35 cellular contexts compared by ENCODE assay signal in the genomic region with DNA sequence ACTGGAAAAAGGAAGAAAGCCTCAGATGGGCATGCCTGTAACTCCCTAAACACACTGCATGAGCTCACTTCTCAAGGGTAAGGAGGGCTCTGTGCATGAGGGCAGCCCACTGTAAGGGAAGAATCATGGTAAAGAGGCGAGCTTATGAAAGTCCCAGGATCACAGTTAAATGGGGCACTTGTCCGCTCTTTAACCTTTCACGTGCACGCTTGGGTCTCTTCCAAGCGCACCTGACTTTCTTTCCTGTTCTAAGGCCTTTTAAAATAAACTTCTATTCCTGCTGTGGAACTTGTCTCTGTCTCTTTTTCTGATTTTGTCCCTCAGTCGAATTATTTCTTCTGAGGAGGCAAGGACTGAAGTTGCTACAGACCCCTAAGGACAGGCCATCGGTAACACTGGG.
"Had no signal": no experiment of that assay in that cellular context is flagged by ENCODE, and none has a peak within 500 bp of the region (broad histone marks: within the 10 kb centered on the region; RNA-seq: fewer than 3 reads in every experiment).

No MANE protein-coding gene starts in this region.

- H3K27ac Mint-ChIP-seq: activated B cell treated with CpG ODN at 0.5 μM for 24 hours; activated CD4-positive, alpha-beta memory T cell treated with anti-CD3 and anti-CD28 coated beads, Interleukin-2, amount 10 ng/mL, durations not matched to agents 7 days and 5 days; activated CD8-positive, alpha-beta memory T cell treated with anti-CD3 and anti-CD28 coated beads, Interleukin-2, amount 10 ng/mL, durations not matched to agents 7 days and 5 days; activated naive CD4-positive, alpha-beta T cell treated with anti-CD3 and anti-CD28 coated beads, Interleukin-2, amount 10 ng/mL, durations not matched to agents 7 days and 5 days; activated naive CD8-positive, alpha-beta T cell; activated naive CD8-positive, alpha-beta T cell treated with anti-CD3 and anti-CD28 coated beads, Interleukin-2, amount 50 U/mL, for 24 hours had no signal

- H3K4me2 ChIP-seq: PC-9 had no signal

- H3K27me3 ChIP-seq: brain microvascular endothelial cell, cardiac muscle cell, MG63 had no signal

- H3K27me3 Mint-ChIP-seq: activated B cell treated with CpG ODN at 0.5 μM for 24 hours; activated CD4-positive, alpha-beta memory T cell treated with anti-CD3 and anti-CD28 coated beads, Interleukin-2, amount 10 ng/mL, durations not matched to agents 7 days and 5 days; activated CD8-positive, alpha-beta memory T cell treated with anti-CD3 and anti-CD28 coated beads, Interleukin-2, amount 10 ng/mL, durations not matched to agents 7 days and 5 days; activated naive CD4-positive, alpha-beta T cell treated with anti-CD3 and anti-CD28 coated beads, Interleukin-2, amount 10 ng/mL, durations not matched to agents 7 days and 5 days; activated naive CD8-positive, alpha-beta T cell; activated naive CD8-positive, alpha-beta T cell treated with anti-CD3 and anti-CD28 coated beads, Interleukin-2, amount 50 U/mL, for 24 hours had no signal

- H3K27ac ChIP-seq: brain microvascular endothelial cell, cardiac muscle cell, PC-9, VCaP had no signal

- H3K36me3 ChIP-seq: brain microvascular endothelial cell, cardiac muscle cell, MG63 had no signal

- H3K36me3 Mint-ChIP-seq: activated CD8-positive, alpha-beta memory T cell treated with anti-CD3 and anti-CD28 coated beads, Interleukin-2, amount 10 ng/mL, durations not matched to agents 7 days and 5 days; activated naive CD4-positive, alpha-beta T cell treated with anti-CD3 and anti-CD28 coated beads, Interleukin-2, amount 10 ng/mL, durations not matched to agents 7 days and 5 days; activated naive CD8-positive, alpha-beta T cell had no signal

- H3K9me3 Mint-ChIP-seq: activated B cell treated with CpG ODN at 0.5 μM for 24 hours; activated CD4-positive, alpha-beta memory T cell treated with anti-CD3 and anti-CD28 coated beads, Interleukin-2, amount 10 ng/mL, durations not matched to agents 7 days and 5 days; activated naive CD4-positive, alpha-beta T cell treated with anti-CD3 and anti-CD28 coated beads, Interleukin-2, amount 10 ng/mL, durations not matched to agents 7 days and 5 days; activated naive CD8-positive, alpha-beta T cell treated with anti-CD3 and anti-CD28 coated beads, Interleukin-2, amount 50 U/mL, for 24 hours had no signal

- H3K4me1 Mint-ChIP-seq: activated B cell treated with CpG ODN at 0.5 μM for 24 hours; activated CD4-positive, alpha-beta memory T cell treated with anti-CD3 and anti-CD28 coated beads, Interleukin-2, amount 10 ng/mL, durations not matched to agents 7 days and 5 days; activated CD8-positive, alpha-beta memory T cell treated with anti-CD3 and anti-CD28 coated beads, Interleukin-2, amount 10 ng/mL, durations not matched to agents 7 days and 5 days; activated naive CD4-positive, alpha-beta T cell treated with anti-CD3 and anti-CD28 coated beads, Interleukin-2, amount 10 ng/mL, durations not matched to agents 7 days and 5 days; activated naive CD8-positive, alpha-beta T cell treated with anti-CD3 and anti-CD28 coated beads, Interleukin-2, amount 50 U/mL, for 24 hours had no signal

- ATAC-seq: activated CD8-positive, alpha-beta memory T cell treated with anti-CD3 and anti-CD28 coated beads, Interleukin-2, amount 10 ng/mL, durations not matched to agents 7 days and 5 days; activated naive CD8-positive, alpha-beta T cell treated with anti-CD3 and anti-CD28 coated beads, Interleukin-2, amount 50 U/mL, for 24 hours had no signal

- H3K4me3 Mint-ChIP-seq: activated B cell treated with CpG ODN at 0.5 μM for 24 hours; activated CD4-positive, alpha-beta memory T cell treated with anti-CD3 and anti-CD28 coated beads, Interleukin-2, amount 10 ng/mL, durations not matched to agents 7 days and 5 days; activated CD8-positive, alpha-beta memory T cell treated with anti-CD3 and anti-CD28 coated beads, Interleukin-2, amount 10 ng/mL, durations not matched to agents 7 days and 5 days; activated naive CD4-positive, alpha-beta T cell treated with anti-CD3 and anti-CD28 coated beads, Interleukin-2, amount 10 ng/mL, durations not matched to agents 7 days and 5 days; activated naive CD8-positive, alpha-beta T cell; activated naive CD8-positive, alpha-beta T cell treated with anti-CD3 and anti-CD28 coated beads, Interleukin-2, amount 50 U/mL, for 24 hours had no signal

- H3K4me3 ChIP-seq: cardiac muscle cell, MG63, PC-9 had no signal

- DNase-seq: activated B cell treated with CpG ODN at 0.5 μM for 24 hours; activated CD4-positive, alpha-beta memory T cell treated with anti-CD3 and anti-CD28 coated beads, Interleukin-2, amount 10 ng/mL, durations not matched to agents 7 days and 5 days; activated CD4-positive, alpha-beta T cell treated with anti-CD3 and anti-CD28 coated beads for 48 hours; activated CD4-positive, CD25-positive, alpha-beta regulatory T cell treated with anti-CD3 and anti-CD28 coated beads, Interleukin-2, amount 50 U/mL, for 72 hours; activated CD8-positive, alpha-beta memory T cell treated with anti-CD3 and anti-CD28 coated beads for 24 hours; activated CD8-positive, alpha-beta memory T cell treated with anti-CD3 and anti-CD28 coated beads, Interleukin-2, amount 10 ng/mL, durations not matched to agents 7 days and 5 days; activated CD8-positive, alpha-beta memory T cell treated with anti-CD3 and anti-CD28 coated beads, Interleukin-2, amount 50 U/mL, for 48 hours; activated effector memory CD4-positive, alpha-beta T cell treated with Interleukin-2 at 50 U/mL for 16 hours; activated naive CD4-positive, alpha-beta T cell treated with anti-CD3 and anti-CD28 coated beads, Interleukin-2, amount 10 ng/mL, durations not matched to agents 7 days and 5 days; activated naive CD8-positive, alpha-beta T cell treated with anti-CD3 and anti-CD28 coated beads, Interleukin-2, amount 50 U/mL, for 24 hours; activated T-cell treated with anti-CD3 and anti-CD28 coated beads, Interleukin-2, amount 50 U/mL, for 48 hours; aorta; brain microvascular endothelial cell; Kasumi-1; KG1; MG63; NCI-H1048; NCI-H1105 treated with DMSO at 0.1 percent for 48 hours; NCI-H1436; NCI-H1694; NCI-H1930; NCI-H2081 treated with DMSO at 0.1 percent for 48 hours; NCI-H226; NCI-H446 treated with DMSO at 0.1 percent for 48 hours; NCI-H524; NK-92 treated with Interleukin-12 subunit alpha and Interleukin-12 subunit beta, amount 100 ng/mL, for 24 hours; PC-9; Right ventricle myocardium superior; SW 1271; T-helper 1 cell; T-helper 2 cell; T-helper 9 cell had no signal

- H3K9me3 ChIP-seq: MG63 had no signal

- H2AFZ ChIP-seq: PC-9 had no signal
